In genomic region chr11:103736323-103736722, GRCh38 we compare ENCODE assay signal across 14 cellular contexts.
DNase-seq lines count a peak whose midpoint lies in the region; ATAC-seq and TF ChIP-seq lines count a peak whose summit lies in the region.
"Had no signal": no experiment of that assay in that cellular context is flagged by ENCODE, and none has a peak within 500 bp of the region (broad histone marks: within the 10 kb centered on the region; RNA-seq: fewer than 3 reads in every experiment).

No MANE protein-coding gene starts in this region.

- H3K4me1 ChIP-seq in heart left ventricle: peaks cover 5 to 40% (median 21%) of the 10 kb centered on the region in 12 donors
- peaks cover 11% of the 10 kb centered on the region for H3K4me1 ChIP-seq in GM23338 (ENCODE audit: insufficient read depth)
- peaks cover 8% of the 10 kb centered on the region for H3K4me1 ChIP-seq in neural progenitor cell

- no peak overlapping the region for H3K4me3 ChIP-seq in heart left ventricle
- no peak overlapping the region for H3K4me3 ChIP-seq in GM23338
- H3K4me3 ChIP-seq in neural progenitor cell: no peak overlapping the region
- H3K4me3 ChIP-seq: BLaER1, K562 had no signal

- H3K9me3 ChIP-seq in heart left ventricle (no peaks in the 10 kb centered on the region), neural progenitor cell (ENCODE audit: low read depth) (no peaks in the 10 kb centered on the region)
- H3K9me3 ChIP-seq: BLaER1 had no signal

- no peak for ATAC-seq in heart left ventricle
- no peak for ATAC-seq in Right ventricle myocardium inferior
- no peak for ATAC-seq in GM23338
- peak; percentile 65 for ATAC-seq in effector memory CD8-positive, alpha-beta T cell (replicated peaks)
- ATAC-seq in HG03432 (IDR thresholded peaks at IDR 0.05; ENCODE audit: unreplicated experiment): no peak
- ATAC-seq: HCT116, K562 had no signal

- H3K27me3 ChIP-seq in heart left ventricle (no peaks in the 10 kb centered on the region), GM23338 (ENCODE audit: insufficient read depth) (no peaks in the 10 kb centered on the region), neural progenitor cell (no peaks in the 10 kb centered on the region)
- H3K27me3 ChIP-seq: BLaER1 had no signal

- H4K20me1 ChIP-seq in GM23338 (replicated peaks; ENCODE audit: insufficient read depth) (no peaks in the 10 kb centered on the region), neural progenitor cell (ENCODE audit: low read depth) (no peaks in the 10 kb centered on the region)
- H4K20me1 ChIP-seq: BLaER1 had no signal

- no peak overlapping the region for H3K4me2 ChIP-seq in GM23338
- H3K4me2 ChIP-seq in neural progenitor cell: no peak overlapping the region
- H3K4me2 ChIP-seq: BLaER1 had no signal

- H3K36me3 ChIP-seq in heart left ventricle: no peaks in the 10 kb centered on the region
- no peaks in the 10 kb centered on the region for H3K36me3 ChIP-seq in GM23338 (ENCODE audit: insufficient read depth)
- H3K36me3 ChIP-seq in neural progenitor cell: no peaks in the 10 kb centered on the region
- H3K36me3 ChIP-seq: BLaER1 had no signal

- H3K27ac Mint-ChIP-seq in GM23338 (no peak overlapping the region), neural progenitor cell (peak overlapping the region; percentile 39)
- no peak overlapping the region for H3K27ac Mint-ChIP-seq in effector memory CD8-positive, alpha-beta T cell
- H3K27ac Mint-ChIP-seq: CD4-positive, CD25-positive, alpha-beta regulatory T cell had no signal

- no peaks in the 10 kb centered on the region for H3K79me2 ChIP-seq in GM23338 (replicated peaks; ENCODE audit: insufficient read depth)
- H3K79me2 ChIP-seq in neural progenitor cell (ENCODE audit: low read depth): no peaks in the 10 kb centered on the region

- H3K4me1 Mint-ChIP-seq in GM23338: peaks cover 31% of the 10 kb centered on the region
- peaks cover 13% of the 10 kb centered on the region in 2 donors for H3K4me1 Mint-ChIP-seq in effector memory CD8-positive, alpha-beta T cell (ENCODE audit: low read depth in 2 of 2)
- H3K4me1 Mint-ChIP-seq in neural progenitor cell: peaks cover 23% of the 10 kb centered on the region

- no peak for DNase-seq in heart left ventricle
- no peak for DNase-seq in Right ventricle myocardium inferior (ENCODE audit: missing footprints)
- DNase-seq in GM23338 (ENCODE audit: low spot score): no peak
- DNase-seq in effector memory CD8-positive, alpha-beta T cell: no peak
- DNase-seq in neural progenitor cell (ENCODE audit: low spot score): no peak
- no peak for DNase-seq in NCI-H2196 treated with DMSO at 0.1 percent for 48 hours (lab: John Stamatoyannopoulos, UW; ENCODE audit: unreplicated experiment)
- DNase-seq: 8988T; AML-193; CD4-positive, CD25-positive, alpha-beta regulatory T cell; DMS79 had no signal

- no peak overlapping the region for H3K9ac ChIP-seq in neural progenitor cell
- H3K9ac ChIP-seq: BLaER1 had no signal

- H3K27ac ChIP-seq in heart left ventricle (peak overlapping the region in 9 of 12 donors; percentile 10 to 87 (median 62)), GM23338 (ENCODE audit: low read depth) (no peak overlapping the region), neural progenitor cell (no peak overlapping the region)
- H3K27ac ChIP-seq: BLaER1 had no signal

- WGBS in heart left ventricle, 4 donors: 63 to 74% (median 66%) methylated on average over 2 of the region's 2 CpGs

- H3F3A ChIP-seq in GM23338 (replicated peaks; ENCODE audit: low read depth) (no peaks in the 10 kb centered on the region), neural progenitor cell (ENCODE audit: low read depth) (no peaks in the 10 kb centered on the region)

- H3K9me2 ChIP-seq in GM23338 (ENCODE audit: insufficient read depth): peaks cover 7% of the 10 kb centered on the region; the same call in 1 of the 2 replicates

- H3K4me3 Mint-ChIP-seq in GM23338 (no peak overlapping the region), neural progenitor cell (no peak overlapping the region)
- H3K4me3 Mint-ChIP-seq in effector memory CD8-positive, alpha-beta T cell: no peak overlapping the region
- H3K4me3 Mint-ChIP-seq: CD4-positive, CD25-positive, alpha-beta regulatory T cell had no signal

- TF ChIP-seq CTCF in heart left ventricle (IDR thresholded peaks at IDR 0.05): no peak
- TF ChIP-seq CTCF in GM23338 (conservative IDR thresholded peaks at IDR 0.05; ENCODE audit: low read depth in 2 of 2): no peak
- TF ChIP-seq CTCF in neural progenitor cell (IDR thresholded peaks at IDR 0.05): no peak

- H3K27me3 Mint-ChIP-seq in GM23338 (ENCODE audit: insufficient read depth, low read depth, poor library complexity): peaks cover 6% of the 10 kb centered on the region
- no peaks in the 10 kb centered on the region for H3K27me3 Mint-ChIP-seq in effector memory CD8-positive, alpha-beta T cell
- H3K27me3 Mint-ChIP-seq in neural progenitor cell (ENCODE audit: insufficient read depth, low read depth): no peaks in the 10 kb centered on the region
- H3K27me3 Mint-ChIP-seq: CD4-positive, CD25-positive, alpha-beta regulatory T cell had no signal

- intact Hi-C loops in heart left ventricle (cut with DNase I) (no loop called here), Right ventricle myocardium inferior (cut with DNase I) (no loop called here)

- no peak for TF ChIP-seq POLR2A in heart left ventricle (IDR thresholded peaks at IDR 0.05)

- H3K9me3 Mint-ChIP-seq in GM23338 (no peaks in the 10 kb centered on the region), neural progenitor cell (peaks cover 7% of the 10 kb centered on the region)
- no peaks in the 10 kb centered on the region for H3K9me3 Mint-ChIP-seq in effector memory CD8-positive, alpha-beta T cell

- H3K36me3 Mint-ChIP-seq in GM23338 (ENCODE audit: low read depth) (no peaks in the 10 kb centered on the region), neural progenitor cell (no peaks in the 10 kb centered on the region)
- no peaks in the 10 kb centered on the region for H3K36me3 Mint-ChIP-seq in effector memory CD8-positive, alpha-beta T cell (ENCODE audit: insufficient read depth)
- H3K36me3 Mint-ChIP-seq: CD4-positive, CD25-positive, alpha-beta regulatory T cell had no signal

- H2AFZ ChIP-seq in GM23338: peak overlapping the region; percentile 40; the same call in 1 of the 2 replicates
- H2AFZ ChIP-seq in neural progenitor cell (replicated peaks): no peak overlapping the region

TF ChIP-seq in GM23338, 12 proteins besides CTCF, POLR2A, EP300 and RAD21 (continues in another document):
- TF ChIP-seq STAT1 (IDR thresholded peaks at IDR 0.05; ENCODE audit: unreplicated experiment) (no peak), ZNF114 (CRISPR knock-in tag; IDR thresholded peaks at IDR 0.05) (no peak), REST (IDR thresholded peaks at IDR 0.05; ENCODE audit: unreplicated experiment) (no peak), POLR2AphosphoS5 (IDR thresholded peaks at IDR 0.05; ENCODE audit: low read depth) (no peak), NANOG (IDR thresholded peaks at IDR 0.05; ENCODE audit: borderline replicate concordance) (no peak), JUNB (IDR thresholded peaks at IDR 0.05; ENCODE audit: unreplicated experiment) (no peak), EZH2phosphoT487 (IDR thresholded peaks at IDR 0.05; ENCODE audit: unreplicated experiment) (no peak), ETS1 (IDR thresholded peaks at IDR 0.05) (no peak), EZH2 (IDR thresholded peaks at IDR 0.05; ENCODE audit: low read depth, unreplicated experiment) (no peak), CREB1 (CRISPR knock-in tag; IDR thresholded peaks at IDR 0.05; ENCODE audit: low read depth) (no peak), ZNF331 (CRISPR knock-in tag; IDR thresholded peaks at IDR 0.05; ENCODE audit: low read depth) (no peak)

Comparison
In these comparisons a context has a peak if more than half of its experiments do, and no peak if none do; other contexts are left out.
1. H3K27ac ChIP-seq: peak in heart left ventricle (9 of 12); none in GM23338 (single experiment) and neural progenitor cell (single experiment).